Comparison of ENCODE assay signal across 1 cellular context in the genomic region with DNA sequence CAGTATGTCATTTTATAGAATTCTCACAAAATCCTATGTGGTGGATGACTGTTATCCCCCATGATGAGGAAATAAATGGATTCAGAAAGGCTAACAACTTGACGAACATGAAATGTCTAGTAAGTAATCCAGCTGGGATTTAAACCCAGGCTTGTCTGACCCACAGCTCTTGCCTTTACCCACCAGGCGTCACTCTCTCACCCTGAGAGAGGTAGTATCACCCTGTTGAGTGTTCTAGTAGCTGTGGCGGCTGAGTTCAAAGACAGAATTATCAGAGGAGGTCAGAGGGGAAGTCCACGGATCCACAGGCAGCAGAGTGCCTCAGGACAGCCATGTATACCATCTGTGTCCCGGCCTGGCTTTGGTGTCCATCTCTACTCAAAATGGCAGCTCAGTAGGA.
TF ChIP-seq lines count a peak whose summit lies in the region.

No MANE protein-coding gene starts in this region.

TF ChIP-seq in IMR-90, 13 proteins besides CTCF, POLR2A, EP300 and RAD21 (continued from another document):
- TF ChIP-seq, protein P1, sequence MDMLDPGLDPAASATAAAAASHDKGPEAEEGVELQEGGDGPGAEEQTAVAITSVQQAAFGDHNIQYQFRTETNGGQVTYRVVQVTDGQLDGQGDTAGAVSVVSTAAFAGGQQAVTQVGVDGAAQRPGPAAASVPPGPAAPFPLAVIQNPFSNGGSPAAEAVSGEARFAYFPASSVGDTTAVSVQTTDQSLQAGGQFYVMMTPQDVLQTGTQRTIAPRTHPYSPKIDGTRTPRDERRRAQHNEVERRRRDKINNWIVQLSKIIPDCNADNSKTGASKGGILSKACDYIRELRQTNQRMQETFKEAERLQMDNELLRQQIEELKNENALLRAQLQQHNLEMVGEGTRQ (IDR thresholded peaks at IDR 0.05; ENCODE audit: low read depth, low read length) = no peak
